ENCODE assay signal across 9 cellular contexts in the genomic region with DNA sequence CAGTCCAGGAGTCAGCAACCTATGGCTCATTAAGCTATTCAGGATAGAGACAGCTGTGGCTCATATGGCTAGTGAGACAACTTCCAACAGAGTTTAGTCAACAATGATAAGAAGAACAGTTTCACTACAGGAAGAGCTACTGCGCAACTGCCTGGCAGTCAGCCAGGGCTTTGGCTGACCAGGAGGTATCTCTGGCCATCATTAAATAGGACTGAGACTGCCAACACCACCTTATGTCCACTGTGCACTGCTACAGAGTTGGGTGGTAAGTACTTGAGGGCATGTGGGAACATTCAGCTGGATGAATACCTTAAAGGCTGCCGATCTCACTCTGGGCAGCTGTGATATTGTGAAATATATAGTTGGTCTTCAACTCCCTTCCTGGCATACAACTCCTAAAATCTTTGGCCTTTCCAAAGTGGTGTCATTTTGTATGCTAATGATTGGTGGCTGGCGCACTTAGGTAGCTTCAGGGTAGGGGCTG. TPM values are rescaled to one million over a fixed set of nuclear protein-coding genes. Genes with fewer than 3 reads are reported as not detected.
DNase-seq lines count a peak whose midpoint lies in the region; ATAC-seq and TF ChIP-seq lines count a peak whose summit lies in the region.
"Had no signal": no experiment of that assay in that cellular context is flagged by ENCODE, and none has a peak within 500 bp of the region (broad histone marks: within the 10 kb centered on the region; RNA-seq: fewer than 3 reads in every experiment).

No MANE protein-coding gene starts in this region.

- H3K36me3 ChIP-seq in MG63, result peaks cover 73% of the 10 kb centered on the region
- H3K36me3 ChIP-seq in CD8-positive, alpha-beta memory T cell (ENCODE audit: insufficient read depth, low read length), result peaks cover 28% of the 10 kb centered on the region

- H3K27me3 ChIP-seq in MG63, result no peaks in the 10 kb centered on the region
- H3K27me3 ChIP-seq in CD8-positive, alpha-beta memory T cell (ENCODE audit: insufficient read depth, low read length, poor library complexity, severe bottlenecking), result no peaks in the 10 kb centered on the region

- CTCF ChIA-PET in CD8-positive, alpha-beta memory T cell (lab: Charles Lee), result interaction anchor here (0.8 to 1.3 kb wide), 2 partner anchors 16 to 41 kb away, joined by 3 read pairs; no protein-coding TSS in a partner anchor

- H3K4me3 ChIP-seq in AG09309 (ENCODE audit: control insufficient read depth, low read depth, low read length) (no peak overlapping the region), MG63 (no peak overlapping the region)
- no peak overlapping the region for H3K4me3 ChIP-seq in CD8-positive, alpha-beta memory T cell (ENCODE audit: low read length)

- no peaks in the 10 kb centered on the region for H3K27me3 Mint-ChIP-seq in CD8-positive, alpha-beta memory T cell

- H3K4me1 ChIP-seq in CD8-positive, alpha-beta memory T cell (ENCODE audit: insufficient read depth, low read length), result no peaks in the 10 kb centered on the region

- H3K36me3 Mint-ChIP-seq in CD8-positive, alpha-beta memory T cell, result peaks cover 19 to 75% (median 28%) of the 10 kb centered on the region in 3 donors
- peaks cover 20 to 24% of the 10 kb centered on the region in 2 donors for H3K36me3 Mint-ChIP-seq in activated naive CD4-positive, alpha-beta T cell treated with anti-CD3 and anti-CD28 coated beads, Interleukin-2, amount 50 U/mL, for 72 hours

- H3K4me1 Mint-ChIP-seq in CD8-positive, alpha-beta memory T cell, result peaks cover 0 to 1% (median 0%) of the 10 kb centered on the region in 3 donors

- POLR2A ChIA-PET in CD8-positive, alpha-beta memory T cell (lab: Charles Lee), result no interaction called here

- peak overlapping the region; percentile 63 for H3K27ac ChIP-seq in VCaP
- H3K27ac ChIP-seq in CD8-positive, alpha-beta memory T cell (ENCODE audit: low read depth, low read length), result no peak overlapping the region

- DNase-seq in AG09309 (ENCODE audit: low read depth) (peak; percentile 86), MG63 (peak; percentile 89), iris pigment epithelial cell (ENCODE audit: low read depth) (peak; percentile 97)
- no peak for DNase-seq in CD8-positive, alpha-beta memory T cell
- DNase-seq in activated naive CD4-positive, alpha-beta T cell treated with anti-CD3 and anti-CD28 coated beads, Interleukin-2, amount 50 U/mL, for 72 hours (ENCODE audit: low spot score in 2 of 2), result no peak
- DNase-seq: central memory CD4-positive, alpha-beta T cell had no signal

- ATAC-seq in GM21619 (IDR thresholded peaks at IDR 0.05; ENCODE audit: unreplicated experiment) (no peak), GM19324 (IDR thresholded peaks at IDR 0.05; ENCODE audit: low FRiP score, unreplicated experiment) (no peak)
- ATAC-seq in activated naive CD4-positive, alpha-beta T cell treated with anti-CD3 and anti-CD28 coated beads, Interleukin-2, amount 50 U/mL, for 72 hours, result no peak

- H3K27ac Mint-ChIP-seq in CD8-positive, alpha-beta memory T cell, result no peak overlapping the region
- H3K27ac Mint-ChIP-seq in activated naive CD4-positive, alpha-beta T cell treated with anti-CD3 and anti-CD28 coated beads, Interleukin-2, amount 50 U/mL, for 72 hours, result no peak overlapping the region

- no peak overlapping the region for H3K4me3 Mint-ChIP-seq in CD8-positive, alpha-beta memory T cell

- no peaks in the 10 kb centered on the region for H3K9me3 Mint-ChIP-seq in CD8-positive, alpha-beta memory T cell
- peaks cover 4 to 5% of the 10 kb centered on the region in 2 donors for H3K9me3 Mint-ChIP-seq in activated naive CD4-positive, alpha-beta T cell treated with anti-CD3 and anti-CD28 coated beads, Interleukin-2, amount 50 U/mL, for 72 hours

- H3K9me3 ChIP-seq in MG63, result peaks cover 3% of the 10 kb centered on the region; the same call in 1 of the 2 replicates
- H3K9me3 ChIP-seq in CD8-positive, alpha-beta memory T cell (ENCODE audit: low read length), result no peaks in the 10 kb centered on the region

- TF ChIP-seq CTCF in AG09309 (IDR thresholded peaks at IDR 0.05; ENCODE audit: control insufficient read depth, insufficient read depth, low read depth, low read length, missing control alignments) (no peak), VCaP (conservative IDR thresholded peaks at IDR 0.05) (no peak)

RNA-seq across cellular contexts. Expression of a gene that starts 52.2 kb away (rescaled TPM):
- total RNA-seq in MG63 (2014; rRNA removed; shearing (Covaris generic); ENCODE audit: low replicate concordance), result not detected in 2 replicates
- total RNA-seq in CD8-positive, alpha-beta memory T cell, result not detected
- polyA plus RNA-seq in CD8-positive, alpha-beta memory T cell, result not detected
- total RNA-seq in activated naive CD4-positive, alpha-beta T cell treated with anti-CD3 and anti-CD28 coated beads, Interleukin-2, amount 50 U/mL, for 72 hours, result not detected

RNA-seq across cellular contexts. Expression of a gene that starts 59.8 kb away (rescaled TPM):
- 211 and 491 TPM in 2 replicates for total RNA-seq in MG63 (2014; rRNA removed; shearing (Covaris generic); ENCODE audit: low replicate concordance)
- 100 to 1,000 TPM; 204 to 207 TPM for total RNA-seq in CD8-positive, alpha-beta memory T cell
- 171 TPM for polyA plus RNA-seq in CD8-positive, alpha-beta memory T cell
- 100 to 1,000 TPM in 1 of 2 donors, 10 to 100 TPM in 1; 63.9 to 115 TPM for total RNA-seq in activated naive CD4-positive, alpha-beta T cell treated with anti-CD3 and anti-CD28 coated beads, Interleukin-2, amount 50 U/mL, for 72 hours

Comparison
In these comparisons a context has a peak if more than half of its experiments do, and no peak if none do; other contexts are left out.
1. DNase-seq: peak in AG09309 (single experiment), MG63 (single experiment) and iris pigment epithelial cell (single experiment); none in CD8-positive, alpha-beta memory T cell (0 of 5) and activated naive CD4-positive, alpha-beta T cell treated with anti-CD3 and anti-CD28 coated beads, Interleukin-2, amount 50 U/mL, for 72 hours (0 of 2).